In the genomic region with DNA sequence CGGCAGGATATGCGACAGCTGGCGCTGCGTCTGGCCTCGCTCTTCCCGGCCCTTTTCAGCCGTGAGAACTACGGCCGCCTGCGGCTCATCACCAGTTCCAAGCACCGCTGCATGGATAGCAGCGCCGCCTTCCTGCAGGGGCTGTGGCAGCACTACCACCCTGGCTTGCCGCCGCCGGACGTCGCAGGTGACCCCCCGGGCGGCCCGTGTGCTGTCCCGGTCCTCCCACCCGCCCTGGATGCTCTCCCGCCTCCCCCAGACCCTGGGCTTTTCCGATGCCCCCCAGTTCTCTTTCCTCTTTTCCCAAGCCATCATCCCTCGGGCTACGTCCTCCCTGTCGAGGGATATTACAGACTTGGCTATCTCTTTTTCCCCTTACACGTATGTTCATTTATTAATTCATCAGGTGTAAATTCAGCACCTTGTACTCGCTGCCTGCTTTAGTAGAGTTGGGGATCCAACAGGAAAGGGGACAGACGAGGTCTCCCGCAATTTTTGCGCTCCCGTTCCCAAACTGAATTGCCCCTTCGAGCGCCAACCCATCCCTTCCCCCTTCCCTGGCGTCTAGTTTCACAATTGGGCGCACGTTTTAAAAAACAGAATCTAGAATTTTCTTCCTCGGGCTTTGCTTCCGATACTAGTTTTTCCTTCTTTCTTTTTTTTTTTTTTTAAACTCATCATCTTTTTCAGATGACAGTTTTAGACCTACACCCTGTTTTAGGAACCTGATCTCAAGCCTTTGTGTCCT, we compare ENCODE assay signal across 8 cellular contexts. TPM values are rescaled to one million over a fixed set of nuclear protein-coding genes. Genes with fewer than 3 reads are reported as not detected.
DNase-seq lines count a peak whose midpoint lies in the region; ATAC-seq and TF ChIP-seq lines count a peak whose summit lies in the region.

No MANE protein-coding gene starts in this region.

- H3K27me3 Mint-ChIP-seq in Calu3 (ENCODE audit: unreplicated experiment) (peaks cover 13% of the 10 kb centered on the region), glutamatergic neuron (ENCODE audit: unreplicated experiment) (peaks cover 3% of the 10 kb centered on the region)

- H3K9me3 ChIP-seq in Peyer's patch, result no peaks in the 10 kb centered on the region
- no peaks in the 10 kb centered on the region for H3K9me3 ChIP-seq in ovary
- no peaks in the 10 kb centered on the region for H3K9me3 ChIP-seq in uterus

- TF ChIP-seq CTCF in Calu3 (IDR thresholded peaks at IDR 0.05; ENCODE audit: unreplicated experiment) (no peak), Peyer's patch (IDR thresholded peaks at IDR 0.05) (peak in 5 of 6 experiments; percentile 19 to 59 (median 42)), glutamatergic neuron (IDR thresholded peaks at IDR 0.05; ENCODE audit: partially characterized antibody, unreplicated experiment) (no peak), ovary (IDR thresholded peaks at IDR 0.05) (no peak), uterus (IDR thresholded peaks at IDR 0.05) (peak in 3 of 4 experiments; percentile 28 to 50 (median 37))

- no peaks in the 10 kb centered on the region for H3K4me1 Mint-ChIP-seq in Calu3 (ENCODE audit: low read depth, unreplicated experiment)
- peaks cover 16% of the 10 kb centered on the region for H3K4me1 Mint-ChIP-seq in glutamatergic neuron (ENCODE audit: low read depth, unreplicated experiment)

- H3K4me1 ChIP-seq in Peyer's patch (peaks cover 0 to 23% (median 1%) of the 10 kb centered on the region in 4 donors), ovary (ENCODE audit: insufficient read depth) (peaks cover 4% of the 10 kb centered on the region), uterus (no peaks in the 10 kb centered on the region)

- ATAC-seq in GM19397 (IDR thresholded peaks at IDR 0.05; ENCODE audit: unreplicated experiment) (peak; percentile 51), HG03460 (IDR thresholded peaks at IDR 0.05; ENCODE audit: unreplicated experiment) (peak; percentile 69)

- H3K27me3 ChIP-seq in Peyer's patch (no peaks in the 10 kb centered on the region), ovary (no peaks in the 10 kb centered on the region), uterus (no peaks in the 10 kb centered on the region)

- BruUV-seq in Calu3 (replicated peaks; lab: Mats Ljungman, UMichigan), result no TSS peak

- no peaks in the 10 kb centered on the region for H3K9me3 Mint-ChIP-seq in Calu3 (ENCODE audit: low read depth, unreplicated experiment)
- H3K9me3 Mint-ChIP-seq in glutamatergic neuron (ENCODE audit: unreplicated experiment), result peaks cover 10% of the 10 kb centered on the region

- intact Hi-C loops in Calu3 (cut with micrococcal nuclease; ENCODE audit: unreplicated experiment) (no loop called here), ovary (cut with DNase I) (no loop called here), uterus (cut with DNase I; ENCODE audit: low total_unique reads) (no loop called here)

- H3K4me3 ChIP-seq in Peyer's patch, result peak overlapping the region; percentile 82 to 92 (median 86)
- H3K4me3 ChIP-seq in ovary, result peak overlapping the region; percentile 95
- peak overlapping the region; percentile 67 to 71 for H3K4me3 ChIP-seq in uterus

- no peak for TF ChIP-seq EP300 in ovary (IDR thresholded peaks at IDR 0.05)

- DNase-seq in Calu3, result peak; percentile 71
- DNase-seq in Peyer's patch, result peak; percentile 59 to 80 (median 78)
- peak; percentile 54 for DNase-seq in activated naive CD4-positive, alpha-beta T cell treated with anti-CD3 and anti-CD28 coated beads, Interleukin-2, amount 50 U/mL, for 16 hours
- DNase-seq in glutamatergic neuron, result peak; percentile 75
- DNase-seq in ovary, result peak in 4 of 5 donors; percentile 30 to 65 (median 53)
- DNase-seq in uterus, result peak in 1 of 2 donors; percentile 27

- peak overlapping the region; percentile 41 to 85 (median 74) for H3K27ac ChIP-seq in Peyer's patch
- peak overlapping the region; percentile 84 to 87 for H3K27ac ChIP-seq in ovary
- H3K27ac ChIP-seq in uterus, result peak overlapping the region; percentile 78 to 81

- H3K27ac Mint-ChIP-seq in Calu3 (ENCODE audit: unreplicated experiment), result peak overlapping the region; percentile 69
- H3K27ac Mint-ChIP-seq in glutamatergic neuron (ENCODE audit: unreplicated experiment), result peak overlapping the region; percentile 79

- peak overlapping the region; percentile 83 for H3K4me3 Mint-ChIP-seq in Calu3 (ENCODE audit: low read depth, unreplicated experiment)
- peak overlapping the region; percentile 98 for H3K4me3 Mint-ChIP-seq in glutamatergic neuron (ENCODE audit: unreplicated experiment)

- H3K36me3 Mint-ChIP-seq in Calu3 (ENCODE audit: insufficient read depth, unreplicated experiment) (peaks cover 21% of the 10 kb centered on the region), glutamatergic neuron (ENCODE audit: unreplicated experiment) (no peaks in the 10 kb centered on the region)

- WGBS in ovary, 3 donors, result 1 to 2% (median 1%) methylated on average over 37 to 41 of the region's 41 CpGs

- TF ChIP-seq POLR2A in Peyer's patch (IDR thresholded peaks at IDR 0.05) (no peak), ovary (IDR thresholded peaks at IDR 0.05) (no peak), uterus (IDR thresholded peaks at IDR 0.05) (no peak)

- CTCF ChIA-PET in Calu3 (lab: Charles Lee), result no interaction called here

- H3K36me3 ChIP-seq in Peyer's patch (peaks cover 0 to 17% (median 0%) of the 10 kb centered on the region in 3 donors), ovary (no peaks in the 10 kb centered on the region), uterus (no peaks in the 10 kb centered on the region)

RNA-seq across cellular contexts. Expression of gene MINPP1, which starts 0.8 kb away (rescaled TPM):
- total RNA-seq in Calu3 (2022) (12.6 and 13.9 TPM in 2 replicates), Peyer's patch (10 to 100 TPM in 3 of 4 donors, 1 to 10 TPM in 1; 5.8 to 35.2 (median 20.6) TPM), glutamatergic neuron (ENCODE audit: unreplicated experiment) (27.2 TPM), ovary (10 to 100 TPM in 6 of 7 donors, 1 to 10 TPM in 1; 9.8 to 21.8 (median 12.3) TPM), uterus (10 to 100 TPM in 3 of 4 donors, 1 to 10 TPM in 1; 3.1 to 34.4 (median 19.3) TPM)
- 10 to 100 TPM; 10.1 to 13.8 TPM for polyA plus RNA-seq in ovary

Comparison
In these comparisons a context has a peak if more than half of its experiments do, and no peak if none do; other contexts are left out.
1. CTCF ChIP-seq: peak in Peyer's patch (5 of 6) and uterus (3 of 4); none in Calu3 (single experiment), glutamatergic neuron (single experiment) and ovary (0 of 3).
2. Peak in every context shown above with its lines, with median percentiles within 50 percentile points of each other: H3K27ac ChIP-seq and H3K4me3 ChIP-seq.